ENCODE assay signal across 24 cellular contexts in genomic region chr2:113739849-113740248, GRCh38. TPM values are rescaled to one million over a fixed set of nuclear protein-coding genes. Genes with fewer than 3 reads are reported as not detected.
A peak's percentile ranks its signal among the peaks of the same experiment; 100 is the strongest.
DNase-seq lines count a peak whose midpoint lies in the region; ATAC-seq and TF ChIP-seq lines count a peak whose summit lies in the region.
"Had no signal": no experiment of that assay in that cellular context is flagged by ENCODE, and none has a peak within 500 bp of the region (broad histone marks: within the 10 kb centered on the region; RNA-seq: fewer than 3 reads in every experiment).

No MANE protein-coding gene starts in this region.

- no peaks in the 10 kb centered on the region for H3K27me3 Mint-ChIP-seq in Calu3 (ENCODE audit: unreplicated experiment)

- no peaks in the 10 kb centered on the region for H3K4me1 Mint-ChIP-seq in Calu3 (ENCODE audit: low read depth, unreplicated experiment)
- H3K4me1 Mint-ChIP-seq: GM23338 had no signal

- no peak for TF ChIP-seq CTCF in Calu3 (IDR thresholded peaks at IDR 0.05; ENCODE audit: unreplicated experiment)
- TF ChIP-seq CTCF in Panc1 (IDR thresholded peaks at IDR 0.05) = no peak
- TF ChIP-seq CTCF in foreskin keratinocyte (conservative IDR thresholded peaks at IDR 0.05) = no peak
- no peak for TF ChIP-seq CTCF in Peyer's patch (IDR thresholded peaks at IDR 0.05)

- H3K27me3 ChIP-seq in Panc1 (ENCODE audit: control insufficient read depth, insufficient read depth, low read length) (no peaks in the 10 kb centered on the region), foreskin keratinocyte (no peaks in the 10 kb centered on the region), Peyer's patch (no peaks in the 10 kb centered on the region)

- in situ Hi-C loops in Panc1 (cut with HindIII; ENCODE audit: low pct_unique_long_range_greater_than_20kb, low sequenced_read_pairs) = no loop called here

- peak overlapping the region; percentile 12 for H3K27ac Mint-ChIP-seq in Calu3 (ENCODE audit: unreplicated experiment)
- H3K27ac Mint-ChIP-seq: GM23338 had no signal

- no peak overlapping the region for H3K4me3 Mint-ChIP-seq in Calu3 (ENCODE audit: low read depth, unreplicated experiment)
- H3K4me3 Mint-ChIP-seq: GM23338 had no signal

- H3K4me3 ChIP-seq in Panc1 (ENCODE audit: low read depth in 2 of 2, low read length in 2 of 2) = no peak overlapping the region
- no peak overlapping the region for H3K4me3 ChIP-seq in Peyer's patch
- H3K4me3 ChIP-seq: GM23338, HAP-1, K562, PC-9 had no signal

- BruUV-seq in Calu3 (replicated peaks; lab: Mats Ljungman, UMichigan) (no TSS peak), Panc1 (replicated peaks; lab: Mats Ljungman, UMichigan) (TSS peak; percentile 2)

- H3K4me1 ChIP-seq in Panc1 (ENCODE audit: control insufficient read depth, insufficient read depth, low read length) (no peaks in the 10 kb centered on the region), foreskin keratinocyte (no peaks in the 10 kb centered on the region), Peyer's patch (no peaks in the 10 kb centered on the region)
- H3K4me1 ChIP-seq: HAP-1 had no signal

- CTCF ChIA-PET in Calu3 (lab: Charles Lee) = no interaction called here
- CTCF ChIA-PET in Panc1 (lab: Charles Lee) = no interaction called here

- intact Hi-C loops in Calu3 (cut with micrococcal nuclease; ENCODE audit: unreplicated experiment) (no loop called here), Panc1 (cut with micrococcal nuclease; ENCODE audit: unreplicated experiment) (no loop called here)

- DNase-seq in Calu3 (no peak), HCEC 1CT (peak; percentile 5), Panc1 (ENCODE audit: low read depth, low spot score) (no peak), foreskin keratinocyte (peak in 1 of 2 donors; percentile 32), Peyer's patch (no peak)
- DNase-seq in stimulated activated CD4-positive, alpha-beta T cell treated with anti-CD3 and anti-CD28 coated beads, Interleukin-2, amount 100 ng/mL, for 24 hours = no peak
- DNase-seq: DMS153; DND-41; Kasumi-1; NCI-H1105 treated with DMSO at 0.1 percent for 48 hours; NCI-H146; NCI-H2029; NCI-H446; NCI-H526; NCI-H82; NK-92 treated with Interleukin-12 subunit alpha and Interleukin-12 subunit beta, amount 100 ng/mL, for 24 hours; PC-9; SHP77 had no signal

- H3K36me3 Mint-ChIP-seq in Calu3 (ENCODE audit: insufficient read depth, unreplicated experiment) = peaks cover 9% of the 10 kb centered on the region

- H3K9me3 Mint-ChIP-seq in Calu3 (ENCODE audit: low read depth, unreplicated experiment) = no peaks in the 10 kb centered on the region
- H3K9me3 Mint-ChIP-seq: GM23338 had no signal

- TF ChIP-seq POLR2A in Peyer's patch (IDR thresholded peaks at IDR 0.05) = no peak

- ATAC-seq in Panc1 (no peak), foreskin keratinocyte (peak; percentile 66), HG02610 (IDR thresholded peaks at IDR 0.05; ENCODE audit: unreplicated experiment) (no peak)
- ATAC-seq: GM23338, HepG2, K562 had no signal

- H3K9me3 ChIP-seq in Panc1 (ENCODE audit: control insufficient read depth, insufficient read depth, low read depth, low read length) (no peaks in the 10 kb centered on the region), Peyer's patch (no peaks in the 10 kb centered on the region)
- H3K9me3 ChIP-seq: HAP-1 had no signal

- H3K27ac ChIP-seq in Panc1 (ENCODE audit: low read length) (no peak overlapping the region), foreskin keratinocyte (no peak overlapping the region), Peyer's patch (no peak overlapping the region)
- H3K27ac ChIP-seq: PC-9, RWPE1 had no signal

- H3K36me3 ChIP-seq in Panc1 (ENCODE audit: control insufficient read depth, insufficient read depth, low read length) (peaks cover 31% of the 10 kb centered on the region), Peyer's patch (peaks cover 0 to 46% (median 0%) of the 10 kb centered on the region in 3 donors)

- POLR2A ChIA-PET in Panc1 (lab: Charles Lee) = no interaction called here

RNA-seq across cellular contexts. Expression of gene SLC35F5, which starts 16.6 kb away (rescaled TPM):
- 95.1 and 101 TPM in 2 replicates for total RNA-seq in Calu3 (2022)
- total RNA-seq in Panc1 (2021; ENCODE audit: unreplicated experiment) = 89.8 TPM
- 34.3 TPM for polyA plus RNA-seq in Panc1 (2012; ENCODE audit: insufficient read length)
- total RNA-seq in foreskin keratinocyte = 41.5 and 50.5 TPM in 2 replicates
- polyA plus RNA-seq in foreskin keratinocyte = 17.6 and 19.1 TPM in 2 replicates
- 100 to 1,000 TPM in 3 of 4 donors, 10 to 100 TPM in 1; 49.5 to 211 (median 153) TPM for total RNA-seq in Peyer's patch
